ENCODE assay signal across 8 cellular contexts in genomic region chr4:6908397-6909112, GRCh38. TPM values are rescaled to one million over a fixed set of nuclear protein-coding genes. Genes with fewer than 3 reads are reported as not detected.
DNase-seq lines count a peak whose midpoint lies in the region; ATAC-seq and TF ChIP-seq lines count a peak whose summit lies in the region.

No MANE protein-coding gene starts in this region.

- no peaks in the 10 kb centered on the region for H3K27me3 ChIP-seq in Panc1 (ENCODE audit: control insufficient read depth, insufficient read depth, low read length)
- no peaks in the 10 kb centered on the region for H3K27me3 ChIP-seq in trophoblast cell (ENCODE audit: insufficient read depth, low read length)

- no peaks in the 10 kb centered on the region for H3K36me3 ChIP-seq in ES-I3 (ENCODE audit: insufficient read depth, low read length)
- no peaks in the 10 kb centered on the region for H3K36me3 ChIP-seq in Panc1 (ENCODE audit: control insufficient read depth, insufficient read depth, low read length)
- no peaks in the 10 kb centered on the region for H3K36me3 ChIP-seq in trophoblast cell (ENCODE audit: control insufficient read depth in 1 of 2, insufficient read depth in 2 of 2, low read length in 2 of 2)

- H3K27ac ChIP-seq in Panc1 (ENCODE audit: low read length) (peak overlapping the region; percentile 84), trophoblast cell (ENCODE audit: low read depth, low read length) (no peak overlapping the region)

- in situ Hi-C loops in Panc1 (cut with HindIII; ENCODE audit: low pct_unique_long_range_greater_than_20kb, low sequenced_read_pairs): no loop called here

- POLR2A ChIA-PET in Panc1 (lab: Charles Lee): interaction anchor here (0.8 kb wide), 1 partner anchor 79 kb away, joined by 3 read pairs; no protein-coding TSS in a partner anchor

- H3K4me1 ChIP-seq in ES-I3 (ENCODE audit: insufficient read depth, low read length) (peaks cover 14% of the 10 kb centered on the region; the same call in 1 of the 2 replicates), Panc1 (ENCODE audit: control insufficient read depth, insufficient read depth, low read length) (peaks cover 21% of the 10 kb centered on the region), trophoblast cell (ENCODE audit: control insufficient read depth in 1 of 2, insufficient read depth in 2 of 2, low read length in 2 of 2) (peaks cover 12 to 13% of the 10 kb centered on the region in 2 experiments)

- ATAC-seq in Panc1 (no peak), HG03378 (IDR thresholded peaks at IDR 0.05; ENCODE audit: unreplicated experiment) (no peak)

- H3K18ac ChIP-seq in trophoblast cell (ENCODE audit: low read length): peak overlapping the region; percentile 92

- DNase-seq in Panc1 (ENCODE audit: low read depth, low spot score) (no peak), epithelial cell of proximal tubule (ENCODE audit: low read depth) (no peak), trophoblast cell (peak; percentile 78 to 87), AML-193 (lab: John Stamatoyannopoulos, UW) (no peak), kidney tubule cell (ENCODE audit: low spot score) (no peak), NOMO-1 treated with DMSO at 0.1 percent for 48 hours (lab: John Stamatoyannopoulos, UW; ENCODE audit: unreplicated experiment) (no peak)

- H2BK12ac ChIP-seq in trophoblast cell (ENCODE audit: low read length): no peak overlapping the region

- H4K91ac ChIP-seq in trophoblast cell (ENCODE audit: low read depth, low read length): peak overlapping the region; percentile 90

- H2AFZ ChIP-seq in trophoblast cell (ENCODE audit: insufficient read depth, low read length, poor library complexity): peak overlapping the region; percentile 80

- H3K23ac ChIP-seq in trophoblast cell (ENCODE audit: low read length): no peak overlapping the region

- H2BK120ac ChIP-seq in trophoblast cell (ENCODE audit: insufficient read depth, low read length, poor library complexity): peak overlapping the region; percentile 87

- no peak overlapping the region for H3K4ac ChIP-seq in trophoblast cell (ENCODE audit: low read depth, low read length)

- no peak overlapping the region for H2AK5ac ChIP-seq in trophoblast cell (ENCODE audit: low read length)

- intact Hi-C loops in Panc1 (cut with micrococcal nuclease; ENCODE audit: unreplicated experiment): loop anchor here (5.0 kb wide), 1 partner anchor 174 kb away; no protein-coding TSS in a partner anchor

- H3K4me3 ChIP-seq in Panc1 (ENCODE audit: low read depth in 2 of 2, low read length in 2 of 2): peak overlapping the region; percentile 61 to 74
- peak overlapping the region; percentile 90 for H3K4me3 ChIP-seq in epithelial cell of proximal tubule (ENCODE audit: low read depth, low read length)
- H3K4me3 ChIP-seq in trophoblast cell (ENCODE audit: low read depth, low read length): peak overlapping the region; percentile 75

- TF ChIP-seq CTCF in Panc1 (IDR thresholded peaks at IDR 0.05) (no peak), epithelial cell of proximal tubule (conservative IDR thresholded peaks at IDR 0.05; ENCODE audit: low read depth, low read length) (no peak)

- H4K8ac ChIP-seq in trophoblast cell (ENCODE audit: low read depth, low read length): peak overlapping the region; percentile 96

- peak overlapping the region; percentile 98 for H2BK5ac ChIP-seq in trophoblast cell (ENCODE audit: low read depth, low read length, poor library complexity)

- H3K4me2 ChIP-seq in trophoblast cell (ENCODE audit: low read length): peak overlapping the region; percentile 84

- CTCF ChIA-PET in Panc1 (lab: Charles Lee): interaction anchor here (0.6 kb wide), 1 partner anchor 112 kb away, joined by 5 read pairs; no protein-coding TSS in a partner anchor

- TSS peak; percentile 96 for BruUV-seq in Panc1 (replicated peaks; lab: Mats Ljungman, UMichigan)

- H3K9ac ChIP-seq in ES-I3 (ENCODE audit: low read depth, low read length) (peak overlapping the region; percentile 90), trophoblast cell (ENCODE audit: low read length) (peak overlapping the region; percentile 54)

- H3K79me2 ChIP-seq in trophoblast cell (ENCODE audit: control insufficient read depth, insufficient read depth, low read length, poor library complexity): peaks cover 11% of the 10 kb centered on the region

- H4K12ac ChIP-seq in trophoblast cell (ENCODE audit: low read depth, low read length): no peak overlapping the region

- peak overlapping the region; percentile 73 for H3K14ac ChIP-seq in trophoblast cell (ENCODE audit: low read length)

- peaks cover 6% of the 10 kb centered on the region for H3K79me1 ChIP-seq in trophoblast cell (ENCODE audit: low read length)

- WGBS in trophoblast cell (ENCODE audit: extremely low coverage, insufficient coverage, insufficient read length): no CpG with 5 or more reads among the region's 18 CpGs

- H3K9me3 ChIP-seq in ES-I3 (ENCODE audit: control insufficient read depth, insufficient read depth, low read length) (no peaks in the 10 kb centered on the region), Panc1 (ENCODE audit: control insufficient read depth, insufficient read depth, low read depth, low read length) (no peaks in the 10 kb centered on the region), trophoblast cell (ENCODE audit: insufficient read depth, low read depth, low read length) (no peaks in the 10 kb centered on the region)

RNA-seq across cellular contexts. Expression of gene TBC1D14, which starts 1.1 kb away (rescaled TPM):
- total RNA-seq in Panc1 (2021; ENCODE audit: unreplicated experiment): 36.3 TPM
- 35.0 TPM for polyA plus RNA-seq in Panc1 (2012; ENCODE audit: insufficient read length)
- 43.3 and 47.2 TPM in 2 replicates for total RNA-seq in epithelial cell of proximal tubule
- polyA plus RNA-seq in trophoblast cell (2013): 21.7 and 21.9 TPM in 2 replicates

Comparison
In these comparisons a context has a peak if more than half of its experiments do, and no peak if none do; other contexts are left out.
1. DNase-seq: peak in trophoblast cell (2 of 2); none in Panc1 (single experiment), epithelial cell of proximal tubule (single experiment), AML-193 (0 of 2), kidney tubule cell (single experiment) and NOMO-1 treated with DMSO at 0.1 percent for 48 hours (single experiment).
2. Peak in every context shown above with its lines, with median percentiles within 50 percentile points of each other: H3K4me3 ChIP-seq.